In the genomic region with DNA sequence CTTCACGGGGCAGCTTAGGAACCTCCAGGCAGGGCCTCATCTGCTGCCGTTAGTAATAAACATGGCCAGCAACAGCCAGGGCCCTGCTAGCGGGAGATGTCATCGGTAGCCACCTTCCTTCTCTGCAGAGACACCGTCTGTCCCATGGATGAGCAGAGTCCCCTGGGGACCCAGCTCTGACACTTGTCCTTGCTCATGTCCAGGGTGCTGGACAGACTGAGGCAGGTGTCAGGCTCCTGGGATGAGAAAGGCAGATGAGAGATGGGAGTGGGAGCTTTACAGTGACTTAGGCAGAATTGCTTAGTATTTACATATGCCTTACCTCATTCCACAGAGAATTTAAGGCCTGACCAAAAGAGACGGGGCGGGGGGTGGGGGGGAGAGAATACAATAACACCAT, we compare ENCODE assay signal across 19 cellular contexts. TPM values are rescaled to one million over a fixed set of nuclear protein-coding genes. Genes with fewer than 3 reads are reported as not detected.
DNase-seq lines count a peak whose midpoint lies in the region; ATAC-seq, FAIRE-seq and TF ChIP-seq lines count a peak whose summit lies in the region.
"Had no signal": no experiment of that assay in that cellular context is flagged by ENCODE, and none has a peak within 500 bp of the region (broad histone marks: within the 10 kb centered on the region; RNA-seq: fewer than 3 reads in every experiment).

No MANE protein-coding gene starts in this region.

- no peak for DNase-seq in A549 (ENCODE audit: low read depth in 1 of 2, low spot score in 1 of 2)
- DNase-seq in Panc1 (ENCODE audit: low read depth, low spot score) = no peak
- no peak for DNase-seq in endothelial cell of umbilical vein (ENCODE audit: low read depth, low spot score)
- DNase-seq in PC-3 = no peak
- no peak for DNase-seq in inferior parietal cortex (ENCODE audit: extremely low spot score)
- no peak for DNase-seq in endothelial cell (ENCODE audit: low spot score)
- DNase-seq: effector CD4-positive, alpha-beta T cell; MV-4-11; NCI-H2081; NCI-H748 treated with DMSO at 0.1 percent for 48 hours; right cardiac atrium; stimulated activated CD4-positive, alpha-beta T cell treated with anti-CD3 and anti-CD28 coated beads, Interleukin-2, amount 100 ng/mL, for 24 hours had no signal

- H3K4me3 ChIP-seq in A549 = no peak overlapping the region
- no peak overlapping the region for H3K4me3 ChIP-seq in Panc1 (ENCODE audit: low read depth in 2 of 2, low read length in 2 of 2)
- no peak overlapping the region for H3K4me3 ChIP-seq in endothelial cell of umbilical vein (replicated peaks in 1 of 3; ENCODE audit: insufficient read depth in 1 of 3, low read depth in 1 of 3, low read length in 3 of 3)
- no peak overlapping the region for H3K4me3 ChIP-seq in PC-3 (ENCODE audit: low read length)
- H3K4me3 ChIP-seq: GM12878, GM23338, lung had no signal

- H2AFZ ChIP-seq in endothelial cell of umbilical vein (ENCODE audit: low read depth, low read length) = no peak overlapping the region
- H2AFZ ChIP-seq in PC-3 (ENCODE audit: low read length) = no peak overlapping the region
- H2AFZ ChIP-seq: GM23338 had no signal

- intact Hi-C loops in Panc1 (cut with micrococcal nuclease; ENCODE audit: unreplicated experiment) (no loop called here), endothelial cell of umbilical vein (cut with micrococcal nuclease) (no loop called here), PC-3 (cut with micrococcal nuclease) (no loop called here)

- TF ChIP-seq POLR2A in A549 (IDR thresholded peaks at IDR 0.05; ENCODE audit: low read length) (no peak), endothelial cell of umbilical vein (IDR thresholded peaks at IDR 0.05; ENCODE audit: low read depth, low read length) (no peak)

- POLR2A ChIA-PET in A549 (lab: Yijun Ruan, JAX) (interaction anchor here (0.6 kb wide), 1 partner anchor 24 kb away, joined by 3 read pairs; no protein-coding TSS in a partner anchor), Panc1 (lab: Charles Lee) (no interaction called here), endothelial cell of umbilical vein (lab: Charles Lee) (no interaction called here), PC-3 (lab: Charles Lee; ENCODE audit: unreplicated experiment) (no interaction called here)

- no peaks in the 10 kb centered on the region for H3K9me1 ChIP-seq in endothelial cell of umbilical vein (replicated peaks; ENCODE audit: control insufficient read depth, extremely low read depth, insufficient read depth, low read length)

- H3K36me3 Mint-ChIP-seq in nephron (ENCODE audit: low read depth) (peaks cover 11% of the 10 kb centered on the region), endothelial cell (ENCODE audit: low read depth, unreplicated experiment) (peaks cover 24% of the 10 kb centered on the region)

- in situ Hi-C loops in Panc1 (cut with HindIII; ENCODE audit: low pct_unique_long_range_greater_than_20kb, low sequenced_read_pairs) = no loop called here

- H3K9me3 Mint-ChIP-seq in nephron = no peaks in the 10 kb centered on the region
- no peaks in the 10 kb centered on the region for H3K9me3 Mint-ChIP-seq in endothelial cell (ENCODE audit: unreplicated experiment)
- H3K9me3 Mint-ChIP-seq: GM23338 had no signal

- dilution Hi-C loops in endothelial cell of umbilical vein (cut with MboI; ENCODE audit: extremely low pct_ligation_motif_present, low sequenced_read_pairs) = no loop called here

- FAIRE-seq in A549 (lab: Jason Lieb, UNC) (no peak), endothelial cell of umbilical vein (lab: Jason Lieb, UNC) (peak; percentile 38)
- FAIRE-seq: GM12878, urothelium cell line had no signal

- H3K27me3 ChIP-seq in Panc1 (ENCODE audit: control insufficient read depth, insufficient read depth, low read length) (no peaks in the 10 kb centered on the region), endothelial cell of umbilical vein (ENCODE audit: control insufficient read depth in 2 of 2, insufficient read depth in 2 of 2, low read length in 2 of 2) (no peaks in the 10 kb centered on the region), PC-3 (ENCODE audit: low read length) (no peaks in the 10 kb centered on the region)

- H3K4me1 ChIP-seq in A549 (peaks cover 84% of the 10 kb centered on the region), Panc1 (ENCODE audit: control insufficient read depth, insufficient read depth, low read length) (peaks cover 38% of the 10 kb centered on the region), endothelial cell of umbilical vein (ENCODE audit: control insufficient read depth, extremely low read depth, insufficient read depth, low read length) (peaks cover 52% of the 10 kb centered on the region), PC-3 (ENCODE audit: insufficient read depth, low read length) (peaks cover 30% of the 10 kb centered on the region)

- H3K36me3 ChIP-seq in Panc1 (ENCODE audit: control insufficient read depth, insufficient read depth, low read length) (peaks cover 7% of the 10 kb centered on the region; the same call in 1 of the 2 replicates), endothelial cell of umbilical vein (ENCODE audit: control insufficient read depth in 2 of 2, extremely low read depth in 1 of 2, insufficient read depth in 2 of 2, low read length in 2 of 2) (peaks cover 7 to 9% of the 10 kb centered on the region in 2 experiments), PC-3 (ENCODE audit: low read depth, low read length) (peaks cover 57% of the 10 kb centered on the region)

- BruUV-seq in Panc1 (replicated peaks; lab: Mats Ljungman, UMichigan) = no TSS peak
- BruUV-seq in endothelial cell of umbilical vein (replicated peaks; lab: Mats Ljungman, UMichigan) = no TSS peak
- BruUV-seq in PC-3 (replicated peaks; lab: Mats Ljungman, UMichigan) = no TSS peak

- H3K4me3 Mint-ChIP-seq in nephron (no peak overlapping the region), endothelial cell (ENCODE audit: unreplicated experiment) (no peak overlapping the region)
- H3K4me3 Mint-ChIP-seq: GM23338 had no signal

- H3K27ac ChIP-seq in A549 (peak overlapping the region; percentile 59 to 68; a peak in 4 of 6 replicates), Panc1 (ENCODE audit: low read length) (peak overlapping the region; percentile 44; the same call in 1 of the 2 replicates), endothelial cell of umbilical vein (ENCODE audit: insufficient read depth, low read depth, low read length) (peak overlapping the region; percentile 48), PC-3 (ENCODE audit: low read length) (no peak overlapping the region)

- TF ChIP-seq CTCF in A549 (IDR thresholded peaks at IDR 0.05) (no peak), Panc1 (IDR thresholded peaks at IDR 0.05) (no peak), endothelial cell of umbilical vein (IDR thresholded peaks at IDR 0.05; ENCODE audit: extremely low read depth in 1 of 2, insufficient read depth in 1 of 2, low read depth in 1 of 2, low read length in 2 of 2) (no peak), nephron (IDR thresholded peaks at IDR 0.05; ENCODE audit: unreplicated experiment in 3 of 3) (no peak), PC-3 (conservative IDR thresholded peaks at IDR 0.05; ENCODE audit: low read depth, low read length) (no peak), endothelial cell (IDR thresholded peaks at IDR 0.05; ENCODE audit: unreplicated experiment) (no peak)

- H3K79me2 ChIP-seq in endothelial cell of umbilical vein (ENCODE audit: control insufficient read depth, insufficient read depth, low read length) = peaks cover 78% of the 10 kb centered on the region
- peaks cover 93% of the 10 kb centered on the region for H3K79me2 ChIP-seq in PC-3 (ENCODE audit: low read length)

- peaks cover 10% of the 10 kb centered on the region for H3K27me3 Mint-ChIP-seq in nephron (ENCODE audit: low read depth)
- peaks cover 2% of the 10 kb centered on the region for H3K27me3 Mint-ChIP-seq in endothelial cell (ENCODE audit: unreplicated experiment)

- no peak for TF ChIP-seq EP300 in A549 (IDR thresholded peaks at IDR 0.05)

- H3K9ac ChIP-seq in endothelial cell of umbilical vein (replicated peaks; ENCODE audit: extremely low read depth, insufficient read depth, low read length) (no peak overlapping the region), PC-3 (ENCODE audit: low read length) (no peak overlapping the region)

- TF ChIP-seq RAD21 in A549 (conservative IDR thresholded peaks at IDR 0.05 in 1 of 2, IDR thresholded peaks at IDR 0.05 in 1 of 2) = no peak

- peak overlapping the region; percentile 39 for H3K4me2 ChIP-seq in A549
- H3K4me2 ChIP-seq in endothelial cell of umbilical vein (ENCODE audit: insufficient read depth, low read length) = no peak overlapping the region
- H3K4me2 ChIP-seq in PC-3 (ENCODE audit: low read length) = no peak overlapping the region
- H3K4me2 ChIP-seq: GM23338 had no signal

- H4K20me1 ChIP-seq in endothelial cell of umbilical vein (replicated peaks; ENCODE audit: control insufficient read depth, extremely low read depth, insufficient read depth, low read length) (no peaks in the 10 kb centered on the region), PC-3 (ENCODE audit: low read length) (peaks cover 41% of the 10 kb centered on the region; the same call in 1 of the 2 replicates)

- no peaks in the 10 kb centered on the region for H3K9me2 ChIP-seq in PC-3 (replicated peaks; ENCODE audit: low read length)

- no peaks in the 10 kb centered on the region for H3F3A ChIP-seq in PC-3 (ENCODE audit: low read length, unreplicated experiment)

- H3K4me1 Mint-ChIP-seq in nephron (peaks cover 63% of the 10 kb centered on the region), endothelial cell (ENCODE audit: unreplicated experiment) (peaks cover 24% of the 10 kb centered on the region)

- H3K9me3 ChIP-seq in A549 (no peaks in the 10 kb centered on the region), Panc1 (ENCODE audit: control insufficient read depth, insufficient read depth, low read depth, low read length) (no peaks in the 10 kb centered on the region), endothelial cell of umbilical vein (replicated peaks; ENCODE audit: control insufficient read depth, insufficient read depth, low read length) (no peaks in the 10 kb centered on the region), PC-3 (ENCODE audit: low read length) (no peaks in the 10 kb centered on the region)

- H3K27ac Mint-ChIP-seq in nephron (peak overlapping the region; percentile 38 to 84 (median 67)), endothelial cell (ENCODE audit: unreplicated experiment) (no peak overlapping the region)
- H3K27ac Mint-ChIP-seq: GM23338 had no signal

- 51% methylated on average over 6 of the region's 7 CpGs for whole genome bisulfite sequencing in A549 (ENCODE audit: missing lambda C conversion rate)

- CTCF ChIA-PET in A549 (lab: Yijun Ruan, JAX) (interaction anchor here (0.9 to 10.1 kb wide), 6 partner anchors 9 to 26 kb away, joined by 4 to 100 read pairs (median 5); a partner anchor contains a TSS), Panc1 (lab: Charles Lee) (no interaction called here), endothelial cell of umbilical vein (lab: Charles Lee) (interaction anchor here (0.9 kb wide), 1 partner anchor 7 kb away, joined by 4 read pairs; no protein-coding TSS in a partner anchor), PC-3 (lab: Charles Lee) (interaction anchor here (1.1 kb wide), 1 partner anchor 12 kb away, joined by 3 read pairs; no protein-coding TSS in a partner anchor)

- peak in 1 of 2 experiments; percentile 10; a peak in 1 of 6 replicates for ATAC-seq in A549
- no peak for ATAC-seq in Panc1
- ATAC-seq in PC-3 = no peak; the same call in 1 of the 2 replicates
- ATAC-seq in HG03342 (IDR thresholded peaks at IDR 0.05; ENCODE audit: unreplicated experiment) = no peak
- ATAC-seq: activated CD4-positive, CD25-positive, alpha-beta regulatory T cell treated with anti-CD3 and anti-CD28 coated beads, Interleukin-2, amount 50 U/mL, for 24 hours; GM12878; GM23338; right cardiac atrium had no signal

RNA-seq across cellular contexts. Expression of a gene that starts 25.0 kb away (rescaled TPM):
- 199 and 217 TPM in 2 replicates for polyA plus RNA-seq in A549 (2011; rRNA removed)
- polyA plus RNA-seq in A549 (2012; cell fraction: cytosol; rRNA removed) = 132 and 138 TPM in 2 replicates
- polyA plus RNA-seq in A549 (2012; cell fraction: nucleus; rRNA removed) = 115 and 134 TPM in 2 replicates
- polyA plus RNA-seq in A549 (2017; fragmentation: RNase III; extraction: RNeasy Plus Mini Kit Qiagen cat#74134 plus additional on column Dnase treatment) = 285 to 327 TPM (median 300 TPM) in 3 replicates
- 153 and 163 TPM in 2 replicates for polyA minus RNA-seq in A549 (2011; rRNA and poly(A)+ RNA removed)
- 171 TPM for total RNA-seq in Panc1 (2021; ENCODE audit: unreplicated experiment)
- polyA plus RNA-seq in Panc1 (2012; ENCODE audit: insufficient read length) = 189 TPM
- total RNA-seq in endothelial cell of umbilical vein = 316 and 420 TPM in 2 replicates
- 82.0 and 110 TPM in 2 replicates for polyA plus RNA-seq in endothelial cell of umbilical vein
- polyA plus RNA-seq in endothelial cell of umbilical vein (2011; cell fraction: cytosol; rRNA removed) = 160 and 168 TPM in 2 replicates
- 332 and 370 TPM in 2 replicates for polyA plus RNA-seq in endothelial cell of umbilical vein (2011; cell fraction: nucleus; rRNA removed)
- 262 and 405 TPM in 2 replicates for polyA plus RNA-seq in endothelial cell of umbilical vein (2012)
- 205 and 211 TPM in 2 replicates for polyA minus RNA-seq in endothelial cell of umbilical vein
- polyA minus RNA-seq in endothelial cell of umbilical vein (2011; cell fraction: cytosol; rRNA and poly(A)+ RNA removed) = 44.4 TPM
- polyA minus RNA-seq in endothelial cell of umbilical vein (2011; cell fraction: nucleus; rRNA and poly(A)+ RNA removed) = 100 and 114 TPM in 2 replicates
- 1,259 and 1,457 TPM in 2 replicates for total RNA-seq in PC-3 (2014; rRNA removed)
- 184 TPM for total RNA-seq in endothelial cell (ENCODE audit: unreplicated experiment)
